In the genomic region with DNA sequence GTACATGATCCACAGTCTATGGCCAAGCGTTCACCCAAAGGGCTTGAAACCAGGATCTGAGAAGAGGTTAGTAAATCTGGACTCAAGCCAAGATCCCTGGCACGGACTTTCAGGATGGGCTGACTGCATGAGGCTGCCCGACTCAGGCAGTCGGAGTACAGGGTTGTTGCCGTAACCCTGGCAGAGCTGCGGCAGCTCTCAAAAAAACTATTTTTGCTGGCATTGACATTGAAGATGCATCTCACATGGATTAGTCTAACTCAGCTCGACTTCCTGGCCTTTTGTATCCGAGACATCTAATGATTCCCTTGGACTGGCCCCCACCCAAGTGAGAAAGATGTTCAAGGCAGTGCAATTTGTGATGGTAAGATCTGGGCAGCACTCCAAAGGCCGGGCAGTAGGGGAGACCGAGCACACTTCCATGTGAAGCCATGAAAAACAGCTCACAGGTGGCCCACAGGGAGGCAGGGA, we compare ENCODE assay signal across 18 cellular contexts. TPM values are rescaled to one million over a fixed set of nuclear protein-coding genes. Genes with fewer than 3 reads are reported as not detected.
"Had no signal": no experiment of that assay in that cellular context is flagged by ENCODE, and none has a peak within 500 bp of the region (broad histone marks: within the 10 kb centered on the region; RNA-seq: fewer than 3 reads in every experiment).

No MANE protein-coding gene starts in this region.

- H3K9me3 ChIP-seq: esophagus squamous epithelium, spleen, tibial artery had no signal

- H3K4me1 Mint-ChIP-seq: central memory CD8-positive, alpha-beta T cell had no signal

- H3K27ac Mint-ChIP-seq: activated CD4-positive, alpha-beta T cell treated with anti-CD3 and anti-CD28 coated beads, Interleukin-2, amount 10 ng/mL, durations not matched to agents 7 days and 5 days; activated naive CD4-positive, alpha-beta T cell treated with anti-CD3 and anti-CD28 coated beads for 36 hours; neural progenitor cell had no signal

- H3K36me3 Mint-ChIP-seq: brain, neural progenitor cell had no signal

- DNase-seq: activated CD4-positive, alpha-beta T cell treated with anti-CD3 and anti-CD28 coated beads, Interleukin-2, amount 10 ng/mL, durations not matched to agents 7 days and 5 days; activated CD8-positive, alpha-beta memory T cell treated with anti-CD3 and anti-CD28 coated beads, Interleukin-2, amount 50 U/mL, for 4 hours; activated naive CD4-positive, alpha-beta T cell treated with anti-CD3 and anti-CD28 coated beads for 36 hours; activated T-cell treated with anti-CD3 and anti-CD28 coated beads, Interleukin-2, amount 50 U/mL, for 4 hours; effector CD8-positive, alpha-beta T cell; esophagus squamous epithelium; left cardiac atrium; mammary epithelial cell; spleen; stimulated activated CD8-positive, alpha-beta memory T cell treated with anti-CD3 and anti-CD28 coated beads, Interleukin-4, amount 100 ng/mL, for 48 hours; stimulated activated naive CD4-positive, alpha-beta T cell treated with Interleukin-2 at 50 U/mL for 16 hours; T1000; tibial artery had no signal

- H3K4me3 ChIP-seq: esophagus squamous epithelium, neural progenitor cell, spleen, tibial artery had no signal

- FAIRE-seq: endothelial cell of umbilical vein had no signal

- H3K27ac ChIP-seq: esophagus squamous epithelium, neural progenitor cell, spleen, tibial artery had no signal

- H3K36me3 ChIP-seq: esophagus squamous epithelium, neural progenitor cell, spleen, tibial artery had no signal

- H3K9me3 Mint-ChIP-seq: activated CD4-positive, alpha-beta T cell treated with anti-CD3 and anti-CD28 coated beads, Interleukin-2, amount 10 ng/mL, durations not matched to agents 7 days and 5 days; activated naive CD4-positive, alpha-beta T cell treated with anti-CD3 and anti-CD28 coated beads for 36 hours; activated T-cell treated with anti-CD3 and anti-CD28 coated beads, Interleukin-2, amount 50 U/mL, for 4 hours; brain; central memory CD8-positive, alpha-beta T cell; neural progenitor cell had no signal

- ATAC-seq: activated CD4-positive, CD25-positive, alpha-beta regulatory T cell treated with anti-CD3 and anti-CD28 coated beads, Interleukin-2, amount 50 U/mL, for 24 hours; activated T-cell treated with anti-CD3 and anti-CD28 coated beads, Interleukin-2, amount 50 U/mL, for 4 hours had no signal

- H3K9ac ChIP-seq: neural progenitor cell had no signal

- H3K4me3 Mint-ChIP-seq: activated CD4-positive, alpha-beta T cell treated with anti-CD3 and anti-CD28 coated beads, Interleukin-2, amount 10 ng/mL, durations not matched to agents 7 days and 5 days; activated naive CD4-positive, alpha-beta T cell treated with anti-CD3 and anti-CD28 coated beads for 36 hours; activated T-cell treated with anti-CD3 and anti-CD28 coated beads, Interleukin-2, amount 50 U/mL, for 4 hours; brain; central memory CD8-positive, alpha-beta T cell; neural progenitor cell had no signal

- H3K4me1 ChIP-seq: neural progenitor cell, tibial artery had no signal

- H3K27me3 ChIP-seq: tibial artery had no signal

RNA-seq across cellular contexts. Expression of gene SLC47A1, which starts 6.2 kb away (rescaled TPM):
- total RNA-seq: activated CD4-positive, alpha-beta T cell treated with anti-CD3 and anti-CD28 coated beads, Interleukin-2, amount 10 ng/mL, durations not matched to agents 7 days and 5 days had no signal
